In genomic region chrX:42123369-42123768, GRCh38 we compare ENCODE assay signal across 24 cellular contexts.
"Had no signal": no experiment of that assay in that cellular context is flagged by ENCODE, and none has a peak within 500 bp of the region (broad histone marks: within the 10 kb centered on the region; RNA-seq: fewer than 3 reads in every experiment).

No MANE protein-coding gene starts in this region.

- H3K9ac ChIP-seq: neural progenitor cell, parathyroid adenoma had no signal

- DNase-seq: islet precursor cell; left ventricle myocardium inferior; naive B cell; natural killer cell; nephron progenitor cell; occipital lobe; right lobe of liver; stimulated activated CD4-positive, alpha-beta T cell treated with anti-CD3 and anti-CD28 coated beads, Interleukin-1b, Interleukin-23, amount 100 ng/mL, for 48 hours; stimulated activated CD4-positive, alpha-beta T cell treated with anti-CD3 and anti-CD28 coated beads, Interleukin-2, amount 100 ng/mL, for 48 hours; stimulated activated CD4-positive, alpha-beta T cell treated with anti-CD3 and anti-CD28 coated beads, Interleukin-4, amount 100 ng/mL, for 4 hours; stimulated activated CD8-positive, alpha-beta memory T cell treated with anti-CD3 and anti-CD28 coated beads, Interleukin-4, amount 100 ng/mL, for 48 hours; stimulated activated naive CD4-positive, alpha-beta T cell treated with Interleukin-2 at 50 U/mL for 16 hours; stimulated activated naive CD8-positive, alpha-beta T cell treated with anti-CD3 and anti-CD28 coated beads, Interleukin-15, amount 100 ng/mL, for 72 hours; transverse colon; upper lobe of left lung had no signal

- H3K36me3 Mint-ChIP-seq: mesothelial cell of epicardium; naive B cell; natural killer cell; neural progenitor cell; stimulated activated memory B cell treated with anti-CD40 and anti-IgM and Interleukin-4, amounts not matched to agents 10 μg/mL and 1 μg/mL and 100 μg/mL, for 72 hours had no signal

- H3K27me3 Mint-ChIP-seq: naive B cell; stimulated activated memory B cell treated with anti-CD40 and anti-IgM and Interleukin-4, amounts not matched to agents 10 μg/mL and 1 μg/mL and 100 μg/mL, for 72 hours; stimulated activated naive CD8-positive, alpha-beta T cell treated with anti-CD3 and anti-CD28 coated beads, Interleukin-15, amount 100 ng/mL, for 72 hours had no signal

- H3K4me1 ChIP-seq: left ventricle myocardium inferior, neural progenitor cell, parathyroid adenoma, right atrium auricular region, right lobe of liver, transverse colon, upper lobe of left lung, vagina had no signal

- H3K36me3 ChIP-seq: left ventricle myocardium inferior, neural progenitor cell, neutrophil, right atrium auricular region, right lobe of liver, transverse colon, upper lobe of left lung, vagina had no signal

- ATAC-seq: natural killer cell; right lobe of liver; stimulated activated memory B cell treated with anti-CD40 and anti-IgM and Interleukin-4, amounts not matched to agents 10 μg/mL and 1 μg/mL and 100 μg/mL, for 72 hours; stimulated activated naive CD8-positive, alpha-beta T cell treated with anti-CD3 and anti-CD28 coated beads, Interleukin-15, amount 100 ng/mL, for 72 hours had no signal

- H3K4me3 Mint-ChIP-seq: mesothelial cell of epicardium; natural killer cell; nephron progenitor cell; neural progenitor cell; stimulated activated naive CD8-positive, alpha-beta T cell treated with anti-CD3 and anti-CD28 coated beads, Interleukin-15, amount 100 ng/mL, for 72 hours had no signal

- H3K4me1 Mint-ChIP-seq: mesothelial cell of epicardium, natural killer cell, nephron progenitor cell had no signal

- H3K4me3 ChIP-seq: left ventricle myocardium inferior, lung, neural progenitor cell, right atrium auricular region, right lobe of liver, smooth muscle cell, transverse colon, upper lobe of left lung, vagina had no signal

- H3K27ac ChIP-seq: left ventricle myocardium inferior, neural progenitor cell, neutrophil, parathyroid adenoma, right atrium auricular region, right lobe of liver, transverse colon, upper lobe of left lung, vagina had no signal

- H3K9me3 Mint-ChIP-seq: natural killer cell; stimulated activated memory B cell treated with anti-CD40 and anti-IgM and Interleukin-4, amounts not matched to agents 10 μg/mL and 1 μg/mL and 100 μg/mL, for 72 hours; stimulated activated naive CD8-positive, alpha-beta T cell treated with anti-CD3 and anti-CD28 coated beads, Interleukin-15, amount 100 ng/mL, for 72 hours had no signal

- H3K79me2 ChIP-seq: parathyroid adenoma had no signal

- H2AFZ ChIP-seq: neural progenitor cell, parathyroid adenoma had no signal

- H3K4me2 ChIP-seq: neural progenitor cell, smooth muscle cell had no signal

- H3K27ac Mint-ChIP-seq: mesothelial cell of epicardium; natural killer cell; nephron progenitor cell; neural progenitor cell; stimulated activated memory B cell treated with anti-CD40 and anti-IgM and Interleukin-4, amounts not matched to agents 10 μg/mL and 1 μg/mL and 100 μg/mL, for 72 hours; stimulated activated naive CD8-positive, alpha-beta T cell treated with anti-CD3 and anti-CD28 coated beads, Interleukin-15, amount 100 ng/mL, for 72 hours had no signal

- H3K9me3 ChIP-seq: left ventricle myocardium inferior, neutrophil, right atrium auricular region, right lobe of liver, transverse colon, upper lobe of left lung, vagina had no signal

- H3K27me3 ChIP-seq: neural progenitor cell, neutrophil, right atrium auricular region, right lobe of liver, transverse colon, upper lobe of left lung, vagina had no signal
